8 cellular contexts compared by ENCODE assay signal in the genomic region with DNA sequence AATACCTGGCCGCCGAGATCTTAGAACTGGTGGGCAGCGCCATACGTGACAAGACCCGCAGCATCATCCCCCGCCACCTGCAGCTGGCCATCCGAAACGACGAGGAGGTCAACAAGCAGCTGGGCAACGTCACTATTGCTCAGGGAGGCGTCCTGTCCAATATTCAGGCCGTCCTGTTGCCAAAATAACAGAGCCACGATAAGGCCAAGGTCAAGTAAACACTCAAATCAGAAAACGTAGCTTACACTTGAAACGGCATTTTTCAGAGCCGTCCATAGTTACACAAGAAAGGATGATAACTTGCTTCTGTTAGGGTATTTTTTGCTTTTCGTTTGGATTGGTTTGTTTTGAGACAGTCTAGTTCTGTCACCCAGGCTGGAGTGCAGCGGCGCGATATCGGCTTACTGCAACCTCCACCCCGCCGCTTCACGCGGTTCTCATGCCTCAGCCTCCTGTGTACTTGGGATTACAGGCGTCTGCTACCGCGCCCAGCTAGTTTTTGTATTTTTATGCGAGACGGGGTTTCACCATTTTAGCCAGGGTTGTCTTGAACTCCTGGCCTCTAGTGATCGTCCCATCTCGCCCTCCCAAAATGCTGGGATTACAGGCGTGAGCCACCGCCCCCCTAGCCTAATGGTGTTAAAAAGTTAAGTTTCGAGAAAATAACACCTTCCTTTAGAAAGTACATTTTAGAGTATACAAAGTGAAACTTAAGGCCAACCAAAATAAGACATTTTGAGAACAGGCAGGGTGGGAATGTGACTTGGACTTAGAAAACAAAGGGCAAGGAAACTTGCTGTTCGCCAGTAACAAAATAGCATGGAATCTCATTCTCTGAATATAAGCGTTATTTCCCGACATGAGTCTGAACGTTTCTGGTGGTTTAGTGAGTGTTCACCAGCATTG. TPM values are rescaled to one million over a fixed set of nuclear protein-coding genes. Genes with fewer than 3 reads are reported as not detected.
DNase-seq lines count a peak whose midpoint lies in the region; ATAC-seq and TF ChIP-seq lines count a peak whose summit lies in the region.

No MANE protein-coding gene starts in this region.

- TF ChIP-seq CTCF in neural progenitor cell (IDR thresholded peaks at IDR 0.05), result no peak

- DNase-seq in activated CD4-positive, alpha-beta T cell treated with anti-CD3 and anti-CD28 coated beads for 36 hours, result peak; percentile 75
- DNase-seq in activated CD4-positive, alpha-beta T cell treated with anti-CD3 and anti-CD28 coated beads for 1 hour, result no peak
- peak; percentile 31 for DNase-seq in activated CD4-positive, alpha-beta T cell treated with anti-CD3 and anti-CD28 coated beads, Interleukin-2, amount 50 U/mL, for 1 hour
- DNase-seq in epithelial cell of prostate (ENCODE audit: low read depth, low spot score), result no peak
- no peak for DNase-seq in neural progenitor cell (ENCODE audit: low spot score)
- DNase-seq in HAP-1 (ENCODE audit: low spot score in 2 of 2), result no peak
- no peak for DNase-seq in DMS 273 (lab: John Stamatoyannopoulos, UW; ENCODE audit: unreplicated experiment)

- H4K20me1 ChIP-seq in neural progenitor cell (ENCODE audit: low read depth), result no peaks in the 10 kb centered on the region

- H3K27me3 Mint-ChIP-seq in activated CD4-positive, alpha-beta T cell treated with anti-CD3 and anti-CD28 coated beads for 36 hours, result no peaks in the 10 kb centered on the region
- H3K27me3 Mint-ChIP-seq in neural progenitor cell (ENCODE audit: insufficient read depth, low read depth), result peaks cover 4% of the 10 kb centered on the region

- ATAC-seq in activated CD4-positive, alpha-beta T cell treated with anti-CD3 and anti-CD28 coated beads for 36 hours, result peak; percentile 8
- ATAC-seq in HG03342 (IDR thresholded peaks at IDR 0.05; ENCODE audit: unreplicated experiment), result peak; percentile 26

- H3K9me3 ChIP-seq in neural progenitor cell (ENCODE audit: low read depth) (no peaks in the 10 kb centered on the region), HAP-1 (no peaks in the 10 kb centered on the region)

- H2AFZ ChIP-seq in neural progenitor cell (replicated peaks), result no peak overlapping the region

- H3K79me2 ChIP-seq in neural progenitor cell (ENCODE audit: low read depth), result no peaks in the 10 kb centered on the region

- in situ Hi-C loops in HAP-1 (cut with MboI; ENCODE audit: low sequenced_read_pairs), result no loop called here

- H3K4me1 ChIP-seq in neural progenitor cell (peaks cover 14% of the 10 kb centered on the region), HAP-1 (peaks cover 17% of the 10 kb centered on the region)

- no peaks in the 10 kb centered on the region for H3K27me3 ChIP-seq in neural progenitor cell
- H3K27me3 ChIP-seq in HAP-1 (ENCODE audit: low read depth), result no peaks in the 10 kb centered on the region

- CTCF ChIA-PET in activated CD4-positive, alpha-beta T cell treated with anti-CD3 and anti-CD28 coated beads for 36 hours (lab: Charles Lee), result interaction anchor here (0.7 to 2.6 kb wide), 11 partner anchors 10 to 172 kb away, joined by 3 to 49 read pairs (median 4); a partner anchor contains a TSS

- H3K9ac ChIP-seq in neural progenitor cell, result no peak overlapping the region

- peak overlapping the region; percentile 63 for H3K27ac ChIP-seq in epithelial cell of prostate
- H3K27ac ChIP-seq in neural progenitor cell, result no peak overlapping the region

- peaks cover 18% of the 10 kb centered on the region for H3K4me1 Mint-ChIP-seq in activated CD4-positive, alpha-beta T cell treated with anti-CD3 and anti-CD28 coated beads for 36 hours
- H3K4me1 Mint-ChIP-seq in neural progenitor cell, result peaks cover 8% of the 10 kb centered on the region

- POLR2A ChIA-PET in activated CD4-positive, alpha-beta T cell treated with anti-CD3 and anti-CD28 coated beads for 36 hours (lab: Charles Lee), result interaction anchor here (0.6 to 5.9 kb wide), 42 partner anchors 9 to 1849 kb away, joined by 3 to 571 read pairs (median 5); a partner anchor contains a TSS

- no peaks in the 10 kb centered on the region for H3K9me3 Mint-ChIP-seq in activated CD4-positive, alpha-beta T cell treated with anti-CD3 and anti-CD28 coated beads for 36 hours (ENCODE audit: low read depth)
- peaks cover 24% of the 10 kb centered on the region for H3K9me3 Mint-ChIP-seq in neural progenitor cell

- no peak overlapping the region for H3K4me2 ChIP-seq in neural progenitor cell

- H3K36me3 ChIP-seq in neural progenitor cell (no peaks in the 10 kb centered on the region), HAP-1 (replicated peaks) (no peaks in the 10 kb centered on the region)

- H3K27ac Mint-ChIP-seq in activated CD4-positive, alpha-beta T cell treated with anti-CD3 and anti-CD28 coated beads for 36 hours, result peak overlapping the region; percentile 99
- no peak overlapping the region for H3K27ac Mint-ChIP-seq in neural progenitor cell

- H3K4me3 ChIP-seq in neural progenitor cell (no peak overlapping the region), HAP-1 (no peak overlapping the region)

- H3K36me3 Mint-ChIP-seq in activated CD4-positive, alpha-beta T cell treated with anti-CD3 and anti-CD28 coated beads for 36 hours (ENCODE audit: low read depth), result no peaks in the 10 kb centered on the region
- H3K36me3 Mint-ChIP-seq in neural progenitor cell, result peaks cover 11% of the 10 kb centered on the region

- intact Hi-C loops in activated CD4-positive, alpha-beta T cell treated with anti-CD3 and anti-CD28 coated beads for 36 hours (cut with DNase I, micrococcal nuclease), result loop anchor here (1.0 to 5.0 kb wide), 9 partner anchors 11 to 1848 kb away; a partner anchor contains a TSS

- peaks cover 3% of the 10 kb centered on the region for H3F3A ChIP-seq in neural progenitor cell (ENCODE audit: low read depth)

- H3K4me3 Mint-ChIP-seq in activated CD4-positive, alpha-beta T cell treated with anti-CD3 and anti-CD28 coated beads for 36 hours, result peak overlapping the region; percentile 79
- H3K4me3 Mint-ChIP-seq in neural progenitor cell, result peak overlapping the region; percentile 38

RNA-seq across cellular contexts. Expression of a gene that starts 42.8 kb away (rescaled TPM):
- 1 to 10 TPM; 1.1 to 1.4 TPM for total RNA-seq in activated CD4-positive, alpha-beta T cell treated with anti-CD3 and anti-CD28 coated beads for 36 hours
- total RNA-seq in neural progenitor cell (ENCODE audit: low replicate concordance), result 0.43 and 1.5 TPM in 2 replicates

Comparison
In these comparisons a context has a peak if more than half of its experiments do, and no peak if none do; other contexts are left out.
1. DNase-seq: peak in activated CD4-positive, alpha-beta T cell treated with anti-CD3 and anti-CD28 coated beads for 36 hours (single experiment) and activated CD4-positive, alpha-beta T cell treated with anti-CD3 and anti-CD28 coated beads, Interleukin-2, amount 50 U/mL, for 1 hour (single experiment); none in activated CD4-positive, alpha-beta T cell treated with anti-CD3 and anti-CD28 coated beads for 1 hour (single experiment), epithelial cell of prostate (single experiment), neural progenitor cell (single experiment), HAP-1 (0 of 2) and DMS 273 (single experiment).